Comparison of ENCODE assay signal across 8 cellular contexts in genomic region chr10:94546058-94546595, GRCh38. TPM values are rescaled to one million over a fixed set of nuclear protein-coding genes. Genes with fewer than 3 reads are reported as not detected.
DNase-seq lines count a peak whose midpoint lies in the region; ATAC-seq and TF ChIP-seq lines count a peak whose summit lies in the region.

No MANE protein-coding gene starts in this region.

- H4K20me1 ChIP-seq in OCI-LY3 (ENCODE audit: insufficient read depth, low read length): 0 out of 2 replicates have a peak, but pooled peaks cover 6% of the 10 kb centered on the region

- no peaks in the 10 kb centered on the region for H3K9me3 ChIP-seq in OCI-LY3 (ENCODE audit: insufficient read depth, low read length)
- no peaks in the 10 kb centered on the region for H3K9me3 ChIP-seq in left lung
- H3K9me3 ChIP-seq in tibial artery: no peaks in the 10 kb centered on the region

- peak overlapping the region; percentile 40 for H2AFZ ChIP-seq in OCI-LY3 (ENCODE audit: low read depth, low read length)

- H3K27ac ChIP-seq in OCI-LY3 (ENCODE audit: low read length) (peak overlapping the region; percentile 66), left lung (peak overlapping the region in 1 of 2 donors; percentile 75), tibial artery (peak overlapping the region; percentile 58 to 73)

- TF ChIP-seq CTCF in GM12865 (IDR thresholded peaks at IDR 0.05; ENCODE audit: insufficient read depth, low read depth, low read length, missing control alignments): no peak
- no peak for TF ChIP-seq CTCF in OCI-LY3 (IDR thresholded peaks at IDR 0.05; ENCODE audit: low read depth, low read length)
- TF ChIP-seq CTCF in left lung (IDR thresholded peaks at IDR 0.05): no peak
- no peak for TF ChIP-seq CTCF in tibial artery (IDR thresholded peaks at IDR 0.05)

- H3K79me2 ChIP-seq in OCI-LY3 (ENCODE audit: low read length): peaks cover 54% of the 10 kb centered on the region

- H3K4me1 ChIP-seq in OCI-LY3 (ENCODE audit: low read length) (peaks cover 23% of the 10 kb centered on the region), left lung (peaks cover 4 to 21% of the 10 kb centered on the region in 2 donors), tibial artery (peaks cover 0 to 21% (median 9%) of the 10 kb centered on the region in 4 donors)

- H3K4me3 ChIP-seq in GM12865 (ENCODE audit: low read depth, low read length) (peak overlapping the region; percentile 62), OCI-LY3 (ENCODE audit: low read length) (peak overlapping the region; percentile 98), left lung (peak overlapping the region; percentile 67 to 70), tibial artery (peak overlapping the region; percentile 59 to 65)

- H3K27me3 ChIP-seq in OCI-LY3 (ENCODE audit: low read depth, low read length) (no peaks in the 10 kb centered on the region), left lung (no peaks in the 10 kb centered on the region), tibial artery (no peaks in the 10 kb centered on the region)

- intact Hi-C loops in left lung (cut with DNase I) (no loop called here), tibial artery (cut with DNase I; ENCODE audit: low total_unique reads) (no loop called here)

- peak; percentile 39 for DNase-seq in A172 (ENCODE audit: low spot score)
- peak; percentile 36 for DNase-seq in GM12865 (ENCODE audit: low read depth)
- peak; percentile 8 for DNase-seq in cerebellum (ENCODE audit: low spot score)
- no peak for DNase-seq in left lung
- DNase-seq in tibial artery: no peak

- peak; percentile 8 for ATAC-seq in HG03039 (IDR thresholded peaks at IDR 0.05; ENCODE audit: unreplicated experiment)
- ATAC-seq in left lung: peak; percentile 30
- ATAC-seq in GM18519 (IDR thresholded peaks at IDR 0.05; ENCODE audit: low FRiP score, unreplicated experiment): no peak

- H3K9ac ChIP-seq in OCI-LY3 (ENCODE audit: low read length): peak overlapping the region; percentile 96

- peaks cover 12% of the 10 kb centered on the region for H3K36me3 ChIP-seq in OCI-LY3 (replicated peaks; ENCODE audit: low read depth, low read length)
- no peaks in the 10 kb centered on the region for H3K36me3 ChIP-seq in left lung
- H3K36me3 ChIP-seq in tibial artery: no peaks in the 10 kb centered on the region

- peak overlapping the region; percentile 87 for H3K4me2 ChIP-seq in OCI-LY3 (ENCODE audit: low read length)

RNA-seq across cellular contexts. Expression of gene HELLS, which starts 0.5 kb away (rescaled TPM):
- 109 and 242 TPM in 2 replicates for total RNA-seq in A172 (2014; rRNA removed; shearing (Covaris generic))
- 89.3 TPM for total RNA-seq in cerebellum
- 10 to 100 TPM; 20.0 to 32.9 TPM for total RNA-seq in left lung

Comparison
In these comparisons a context has a peak if more than half of its experiments do, and no peak if none do; other contexts are left out.
1. DNase-seq: peak in A172 (single experiment), GM12865 (single experiment) and cerebellum (single experiment); none in left lung (0 of 2) and tibial artery (0 of 2).
2. Peak in every context shown above with its lines, with median percentiles within 50 percentile points of each other: H3K4me3 ChIP-seq.